In the genomic region with DNA sequence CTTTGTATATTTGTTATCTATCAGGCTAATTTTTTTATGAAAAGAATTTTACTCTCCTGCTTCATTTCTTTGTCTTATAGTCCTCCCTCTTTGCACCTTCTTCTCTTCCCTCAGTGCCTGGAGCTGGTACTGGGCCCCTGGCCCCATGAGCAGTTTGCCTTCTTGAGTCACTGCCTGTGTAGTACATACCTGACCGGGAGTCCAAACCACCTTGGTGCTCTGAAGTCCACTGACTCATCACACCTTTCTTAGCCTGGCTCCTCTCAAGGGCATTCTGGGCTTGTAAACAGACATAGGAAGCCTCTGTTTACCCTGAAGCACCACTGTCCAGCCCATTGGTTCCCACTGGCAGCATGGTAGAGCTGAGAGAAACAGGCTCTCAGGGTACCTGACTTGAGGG, we compare ENCODE assay signal across 24 cellular contexts. TPM values are rescaled to one million over a fixed set of nuclear protein-coding genes. Genes with fewer than 3 reads are reported as not detected.
A peak's percentile ranks its signal among the peaks of the same experiment; 100 is the strongest.
DNase-seq lines count a peak whose midpoint lies in the region; ATAC-seq, FAIRE-seq and TF ChIP-seq lines count a peak whose summit lies in the region.
"Had no signal": no experiment of that assay in that cellular context is flagged by ENCODE, and none has a peak within 500 bp of the region (broad histone marks: within the 10 kb centered on the region; RNA-seq: fewer than 3 reads in every experiment).

No MANE protein-coding gene starts in this region.

- POLR2A ChIA-PET in HepG2 (lab: Yijun Ruan, JAX): no interaction called here

- no peak overlapping the region for H3K27ac ChIP-seq in HepG2 (ENCODE audit: extremely low read length, insufficient read depth, low read length)
- H3K27ac ChIP-seq in right lobe of liver: no peak overlapping the region
- no peak overlapping the region for H3K27ac ChIP-seq in foreskin keratinocyte
- H3K27ac ChIP-seq: PC-9 had no signal

- ATAC-seq in HepG2 (no peak), right lobe of liver (no peak), foreskin keratinocyte (peak; percentile 10)
- no peak for ATAC-seq in activated T-helper 17 cell treated with anti-CD3 and anti-CD28 coated beads, Interleukin-2, amount 50 U/mL, for 72 hours (replicated peaks)
- ATAC-seq: GM23338, K562 had no signal

- no peak for TF ChIP-seq POLR2A in HepG2 (IDR thresholded peaks at IDR 0.05; ENCODE audit: insufficient read depth in 1 of 2, low read depth in 2 of 2, low read length in 2 of 2)
- no peak for TF ChIP-seq POLR2A in right lobe of liver (IDR thresholded peaks at IDR 0.05)

- H3K4me3 ChIP-seq in HepG2 (replicated peaks in 1 of 3; ENCODE audit: insufficient read depth in 1 of 3, low read depth in 2 of 3, low read length in 3 of 3) (no peak overlapping the region), right lobe of liver (no peak overlapping the region)
- H3K4me3 ChIP-seq: GM23338, K562, PC-9 had no signal

- H3K4me1 ChIP-seq in HepG2 (ENCODE audit: insufficient read depth, low read length) (no peaks in the 10 kb centered on the region), right lobe of liver (no peaks in the 10 kb centered on the region), foreskin keratinocyte (no peaks in the 10 kb centered on the region)

- no peak overlapping the region for H3K9ac ChIP-seq in HepG2 (ENCODE audit: insufficient read depth, low read depth, low read length)
- H3K9ac ChIP-seq: SK-N-SH had no signal

- CTCF ChIA-PET in HepG2 (lab: Yijun Ruan, JAX; ENCODE audit: low intra/inter-chr PET ratio, low total read pairs): no interaction called here

- TF ChIP-seq CTCF in HepG2 (CRISPR knock-in tag; IDR thresholded peaks at IDR 0.05): no peak
- no peak for TF ChIP-seq CTCF in right lobe of liver (IDR thresholded peaks at IDR 0.05)
- TF ChIP-seq CTCF in foreskin keratinocyte (conservative IDR thresholded peaks at IDR 0.05): no peak

- no peaks in the 10 kb centered on the region; the same call in 1 of the 2 replicates for H4K20me1 ChIP-seq in HepG2 (ENCODE audit: insufficient read depth, low read length)

- intact Hi-C loops in HepG2 (cut with micrococcal nuclease; ENCODE audit: unreplicated experiment): no loop called here
- intact Hi-C loops in right lobe of liver (cut with DNase I): no loop called here

- TF ChIP-seq RAD21 in HepG2 (CRISPR knock-in tag; IDR thresholded peaks at IDR 0.05): no peak

- BruUV-seq in HepG2 (replicated peaks; lab: Mats Ljungman, UMichigan): no TSS peak

- H3K36me3 ChIP-seq in HepG2 (replicated peaks in 1 of 2; ENCODE audit: control insufficient read depth in 1 of 2, insufficient read depth in 2 of 2, low read length in 2 of 2) (peaks cover 42 to 59% of the 10 kb centered on the region in 2 experiments), right lobe of liver (peaks cover 0 to 69% (median 24%) of the 10 kb centered on the region in 4 donors)

- no peak for FAIRE-seq in HepG2 (lab: Jason Lieb, UNC)
- FAIRE-seq: K562 had no signal

- H3K27me3 Mint-ChIP-seq in activated T-helper 17 cell treated with anti-CD3 and anti-CD28 coated beads, Interleukin-2, amount 50 U/mL, for 72 hours: no peaks in the 10 kb centered on the region
- H3K27me3 Mint-ChIP-seq: CD4-positive, alpha-beta memory T cell had no signal

- H3K4me1 Mint-ChIP-seq in activated T-helper 17 cell treated with anti-CD3 and anti-CD28 coated beads, Interleukin-2, amount 50 U/mL, for 72 hours: peaks cover 10% of the 10 kb centered on the region
- H3K4me1 Mint-ChIP-seq: GM23338, H9 had no signal

- no peak for TF ChIP-seq EP300 in HepG2 (IDR thresholded peaks at IDR 0.05; ENCODE audit: low read depth in 2 of 2, low read length in 2 of 2)
- TF ChIP-seq EP300 in HepG2 (CRISPR knock-in tag; IDR thresholded peaks at IDR 0.05; ENCODE audit: borderline replicate concordance): no peak

- no peak overlapping the region for H3K4me2 ChIP-seq in HepG2 (ENCODE audit: low read depth, low read length)
- H3K4me2 ChIP-seq: GM23338, PC-9, SK-N-SH had no signal

- no peak for DNase-seq in HepG2 (ENCODE audit: low spot score)
- no peak for DNase-seq in right lobe of liver
- peak in 1 of 2 donors; percentile 29 for DNase-seq in foreskin keratinocyte
- DNase-seq in SIG-M5 (lab: John Stamatoyannopoulos, UW): no peak
- DNase-seq in ureter (ENCODE audit: low spot score): no peak
- no peak for DNase-seq in hepatic stellate cell (ENCODE audit: low spot score)
- DNase-seq: C1 segment of cervical spinal cord; CD4-positive, alpha-beta memory T cell; COR-L47; DMS53; H9; Kasumi-1; NCI-H1105 treated with DMSO at 0.1 percent for 48 hours; NCI-H146; NCI-H1930; NCI-H446 treated with DMSO at 0.1 percent for 48 hours; NCI-H526; NCI-H82; NK-92 treated with Interleukin-12 subunit alpha and Interleukin-12 subunit beta, amount 100 ng/mL, for 24 hours; PC-9; SK-N-SH had no signal

- H3K36me3 Mint-ChIP-seq in activated T-helper 17 cell treated with anti-CD3 and anti-CD28 coated beads, Interleukin-2, amount 50 U/mL, for 72 hours (ENCODE audit: low read depth): peaks cover 76% of the 10 kb centered on the region

- peak overlapping the region; percentile 10 for H3K27ac Mint-ChIP-seq in activated T-helper 17 cell treated with anti-CD3 and anti-CD28 coated beads, Interleukin-2, amount 50 U/mL, for 72 hours
- H3K27ac Mint-ChIP-seq: GM23338 had no signal

- H3K9me3 Mint-ChIP-seq in activated T-helper 17 cell treated with anti-CD3 and anti-CD28 coated beads, Interleukin-2, amount 50 U/mL, for 72 hours: no peaks in the 10 kb centered on the region
- H3K9me3 Mint-ChIP-seq: CD4-positive, alpha-beta memory T cell; GM23338; H9 had no signal

- no peaks in the 10 kb centered on the region for H3K27me3 ChIP-seq in HepG2 (ENCODE audit: control insufficient read depth in 1 of 2, insufficient read depth in 2 of 2, low read length in 2 of 2)
- no peaks in the 10 kb centered on the region for H3K27me3 ChIP-seq in right lobe of liver
- no peaks in the 10 kb centered on the region for H3K27me3 ChIP-seq in foreskin keratinocyte

- H3K9me3 ChIP-seq in HepG2 (ENCODE audit: low read length) (no peaks in the 10 kb centered on the region), right lobe of liver (no peaks in the 10 kb centered on the region)
- H3K9me3 ChIP-seq: SK-N-SH had no signal

- H2AFZ ChIP-seq in HepG2 (ENCODE audit: low read length): no peak overlapping the region
- H2AFZ ChIP-seq: GM23338, PC-9 had no signal

- H3K79me2 ChIP-seq in HepG2 (ENCODE audit: insufficient read depth, low read length): no peaks in the 10 kb centered on the region

- in situ Hi-C loops in HepG2 (cut with HindIII; ENCODE audit: extremely low pct_ligation_motif_present, low pct_unique_long_range_greater_than_20kb): no loop called here

- 76% methylated on average over 1 of the region's 1 CpG for WGBS in HepG2 (ENCODE audit: low lambda C conversion rate)
- 100% methylated on average over 1 of the region's 1 CpG for WGBS in right lobe of liver (ENCODE audit: insufficient coverage, low coverage, low lambda C conversion rate, missing lambda C conversion rate)

- no peak overlapping the region for H3K4me3 Mint-ChIP-seq in activated T-helper 17 cell treated with anti-CD3 and anti-CD28 coated beads, Interleukin-2, amount 50 U/mL, for 72 hours
- H3K4me3 Mint-ChIP-seq: CD4-positive, alpha-beta memory T cell; GM23338; H9 had no signal

RNA-seq across cellular contexts. Expression of a gene that starts 11.0 kb away (rescaled TPM):
- total RNA-seq in HepG2 (2016; rRNA removed; fragmentation: Illumina TruSeq; extraction: Trizol): 53.6 and 57.6 TPM in 2 replicates
- total RNA-seq in HepG2 (2016; cell fraction: cytosol; rRNA removed; fragmentation: Illumina TruSeq; extraction: Trizol; ENCODE audit: low read depth): 17.7 and 19.3 TPM in 2 replicates
- total RNA-seq in HepG2 (2016; cell fraction: insoluble cytoplasmic fraction; rRNA removed; fragmentation: Illumina TruSeq; extraction: Trizol): 52.7 and 55.4 TPM in 2 replicates
- total RNA-seq in HepG2 (2016; cell fraction: membrane; rRNA removed; fragmentation: Illumina TruSeq; extraction: Trizol): 30.0 and 35.3 TPM in 2 replicates
- 24.0 and 25.8 TPM in 2 replicates for total RNA-seq in HepG2 (2016; cell fraction: nucleus; rRNA removed; fragmentation: Illumina TruSeq; extraction: Trizol)
- polyA plus RNA-seq in HepG2 (2011; rRNA removed): 33.3 and 34.7 TPM in 2 replicates
- polyA plus RNA-seq in HepG2 (2011; cell fraction: cytosol; rRNA removed): 30.0 and 33.8 TPM in 2 replicates
- polyA plus RNA-seq in HepG2 (2011; cell fraction: nucleus; rRNA removed): 19.5 and 24.4 TPM in 2 replicates
- polyA plus RNA-seq in HepG2 (2012): 32.7 and 34.2 TPM in 2 replicates
- polyA plus RNA-seq in HepG2 (2016; cell fraction: cytosol; fragmentation: Illumina TruSeq; extraction: Trizol; ENCODE audit: low read depth): 18.0 and 21.7 TPM in 2 replicates
- polyA plus RNA-seq in HepG2 (2016; cell fraction: insoluble cytoplasmic fraction; fragmentation: Illumina TruSeq; extraction: Trizol; ENCODE audit: low read depth): 63.2 and 67.2 TPM in 2 replicates
- polyA plus RNA-seq in HepG2 (2016; cell fraction: membrane; fragmentation: Illumina TruSeq; extraction: Trizol; ENCODE audit: low read depth): 24.8 and 29.6 TPM in 2 replicates
- 40.5 and 41.7 TPM in 2 replicates for polyA plus RNA-seq in HepG2 (2016; cell fraction: nucleus; fragmentation: Illumina TruSeq; extraction: Trizol; ENCODE audit: insufficient read depth, low read depth)
- 30.2 and 32.4 TPM in 2 replicates for polyA minus RNA-seq in HepG2 (2011; rRNA and poly(A)+ RNA removed; ENCODE audit: low replicate concordance)
- polyA minus RNA-seq in HepG2 (2011; cell fraction: cytosol; rRNA and poly(A)+ RNA removed): 18.8 and 19.7 TPM in 2 replicates
- polyA minus RNA-seq in HepG2 (2011; cell fraction: nucleus; rRNA and poly(A)+ RNA removed): 10.7 and 11.7 TPM in 2 replicates
- total RNA-seq in right lobe of liver: 10 to 100 TPM; 30.6 to 46.7 (median 35.5) TPM
- total RNA-seq in activated T-helper 17 cell treated with anti-CD3 and anti-CD28 coated beads, Interleukin-2, amount 50 U/mL, for 72 hours: 10 to 100 TPM; 12.5 to 27.8 TPM
- 27.1 and 30.6 TPM in 2 replicates for total RNA-seq in foreskin keratinocyte
- polyA plus RNA-seq in foreskin keratinocyte: 31.8 and 34.5 TPM in 2 replicates
- 17.5 TPM for total RNA-seq in ureter

RNA-seq across cellular contexts. Expression of a gene that starts 32.6 kb away (rescaled TPM):
- 15.9 and 21.8 TPM in 2 replicates for total RNA-seq in HepG2 (2016; rRNA removed; fragmentation: Illumina TruSeq; extraction: Trizol)
- 5.8 and 7.6 TPM in 2 replicates for total RNA-seq in HepG2 (2016; cell fraction: cytosol; rRNA removed; fragmentation: Illumina TruSeq; extraction: Trizol; ENCODE audit: low read depth)
- total RNA-seq in HepG2 (2016; cell fraction: insoluble cytoplasmic fraction; rRNA removed; fragmentation: Illumina TruSeq; extraction: Trizol): 13.8 and 21.1 TPM in 2 replicates
- total RNA-seq in HepG2 (2016; cell fraction: membrane; rRNA removed; fragmentation: Illumina TruSeq; extraction: Trizol): 20.5 TPM in 2 replicates
- 20.6 and 23.3 TPM in 2 replicates for total RNA-seq in HepG2 (2016; cell fraction: nucleus; rRNA removed; fragmentation: Illumina TruSeq; extraction: Trizol)
- 17.7 and 21.7 TPM in 2 replicates for polyA plus RNA-seq in HepG2 (2011; rRNA removed)
- 15.0 and 15.2 TPM in 2 replicates for polyA plus RNA-seq in HepG2 (2011; cell fraction: cytosol; rRNA removed)
- 38.1 and 41.6 TPM in 2 replicates for polyA plus RNA-seq in HepG2 (2011; cell fraction: nucleus; rRNA removed)
- 18.1 and 21.8 TPM in 2 replicates for polyA plus RNA-seq in HepG2 (2012)
- 3.4 and 4.0 TPM in 2 replicates for polyA plus RNA-seq in HepG2 (2016; cell fraction: cytosol; fragmentation: Illumina TruSeq; extraction: Trizol; ENCODE audit: low read depth)
- 9.6 and 14.2 TPM in 2 replicates for polyA plus RNA-seq in HepG2 (2016; cell fraction: insoluble cytoplasmic fraction; fragmentation: Illumina TruSeq; extraction: Trizol; ENCODE audit: low read depth)
- polyA plus RNA-seq in HepG2 (2016; cell fraction: membrane; fragmentation: Illumina TruSeq; extraction: Trizol; ENCODE audit: low read depth): 12.0 and 12.9 TPM in 2 replicates
- polyA plus RNA-seq in HepG2 (2016; cell fraction: nucleus; fragmentation: Illumina TruSeq; extraction: Trizol; ENCODE audit: insufficient read depth, low read depth): 39.2 and 42.5 TPM in 2 replicates
- 26.0 and 28.8 TPM in 2 replicates for polyA minus RNA-seq in HepG2 (2011; rRNA and poly(A)+ RNA removed; ENCODE audit: low replicate concordance)
- polyA minus RNA-seq in HepG2 (2011; cell fraction: cytosol; rRNA and poly(A)+ RNA removed): 9.8 and 12.7 TPM in 2 replicates
- polyA minus RNA-seq in HepG2 (2011; cell fraction: nucleus; rRNA and poly(A)+ RNA removed): 39.9 and 44.1 TPM in 2 replicates
- 10 to 100 TPM; 10.6 to 15.8 (median 13.0) TPM for total RNA-seq in right lobe of liver
- 10 to 100 TPM; 30.8 to 38.7 TPM for total RNA-seq in activated T-helper 17 cell treated with anti-CD3 and anti-CD28 coated beads, Interleukin-2, amount 50 U/mL, for 72 hours
- total RNA-seq in foreskin keratinocyte: 17.8 and 20.2 TPM in 2 replicates
- polyA plus RNA-seq in foreskin keratinocyte: 6.1 and 7.3 TPM in 2 replicates
- 32.3 TPM for total RNA-seq in ureter

RNA-seq across cellular contexts. Expression of a gene that starts 39.4 kb away (rescaled TPM):
- total RNA-seq in HepG2 (2016; rRNA removed; fragmentation: Illumina TruSeq; extraction: Trizol) (55.2 and 77.5 TPM in 2 replicates), right lobe of liver (10 to 100 TPM; 14.9 to 31.0 (median 26.7) TPM), foreskin keratinocyte (42.9 and 48.0 TPM in 2 replicates), ureter (79.6 TPM)
- total RNA-seq in HepG2 (2016; cell fraction: cytosol; rRNA removed; fragmentation: Illumina TruSeq; extraction: Trizol; ENCODE audit: low read depth): 10.3 and 11.9 TPM in 2 replicates
- 58.9 and 68.6 TPM in 2 replicates for total RNA-seq in HepG2 (2016; cell fraction: insoluble cytoplasmic fraction; rRNA removed; fragmentation: Illumina TruSeq; extraction: Trizol)
- 23.2 and 25.5 TPM in 2 replicates for total RNA-seq in HepG2 (2016; cell fraction: membrane; rRNA removed; fragmentation: Illumina TruSeq; extraction: Trizol)
- 33.1 and 38.3 TPM in 2 replicates for total RNA-seq in HepG2 (2016; cell fraction: nucleus; rRNA removed; fragmentation: Illumina TruSeq; extraction: Trizol)
- polyA plus RNA-seq in HepG2 (2011; rRNA removed) (73.4 and 77.0 TPM in 2 replicates), foreskin keratinocyte (21.6 and 24.4 TPM in 2 replicates)
- 62.7 and 66.5 TPM in 2 replicates for polyA plus RNA-seq in HepG2 (2011; cell fraction: cytosol; rRNA removed)
- polyA plus RNA-seq in HepG2 (2011; cell fraction: nucleus; rRNA removed): 61.2 and 63.3 TPM in 2 replicates
- 84.0 and 84.1 TPM in 2 replicates for polyA plus RNA-seq in HepG2 (2012)
- 12.2 and 14.0 TPM in 2 replicates for polyA plus RNA-seq in HepG2 (2016; cell fraction: cytosol; fragmentation: Illumina TruSeq; extraction: Trizol; ENCODE audit: low read depth)
- 61.4 and 80.4 TPM in 2 replicates for polyA plus RNA-seq in HepG2 (2016; cell fraction: insoluble cytoplasmic fraction; fragmentation: Illumina TruSeq; extraction: Trizol; ENCODE audit: low read depth)
- 15.8 and 16.0 TPM in 2 replicates for polyA plus RNA-seq in HepG2 (2016; cell fraction: membrane; fragmentation: Illumina TruSeq; extraction: Trizol; ENCODE audit: low read depth)
- polyA plus RNA-seq in HepG2 (2016; cell fraction: nucleus; fragmentation: Illumina TruSeq; extraction: Trizol; ENCODE audit: insufficient read depth, low read depth): 37.9 and 40.9 TPM in 2 replicates
- 107 and 220 TPM in 2 replicates for polyA minus RNA-seq in HepG2 (2011; rRNA and poly(A)+ RNA removed; ENCODE audit: low replicate concordance)
- polyA minus RNA-seq in HepG2 (2011; cell fraction: cytosol; rRNA and poly(A)+ RNA removed): 41.2 and 49.1 TPM in 2 replicates
- 35.0 and 40.7 TPM in 2 replicates for polyA minus RNA-seq in HepG2 (2011; cell fraction: nucleus; rRNA and poly(A)+ RNA removed)
- total RNA-seq in activated T-helper 17 cell treated with anti-CD3 and anti-CD28 coated beads, Interleukin-2, amount 50 U/mL, for 72 hours: 100 to 1,000 TPM; 108 to 115 TPM
